In genomic region chr7:74490546-74490945, GRCh38 we compare ENCODE assay signal across 29 cellular contexts. TPM values are rescaled to one million over a fixed set of nuclear protein-coding genes. Genes with fewer than 3 reads are reported as not detected.
DNase-seq lines count a peak whose midpoint lies in the region; ATAC-seq, FAIRE-seq and TF ChIP-seq lines count a peak whose summit lies in the region.
"Had no signal": no experiment of that assay in that cellular context is flagged by ENCODE, and none has a peak within 500 bp of the region (broad histone marks: within the 10 kb centered on the region; RNA-seq: fewer than 3 reads in every experiment).

No MANE protein-coding gene starts in this region.

- CTCF ChIA-PET in activated CD4-positive, alpha-beta T cell treated with anti-CD3 and anti-CD28 coated beads, Interleukin-2, amount 10 ng/mL, durations not matched to agents 7 days and 5 days (lab: Charles Lee) = interaction anchor here (0.5 to 1.1 kb wide), 4 partner anchors 16 to 710 kb away, joined by 3 read pairs; no protein-coding TSS in a partner anchor

- WGBS in thyroid gland, 2 donors = 68 to 73% methylated on average over 10 of the region's 10 CpGs

- no peaks in the 10 kb centered on the region for H3K27me3 Mint-ChIP-seq in activated CD4-positive, alpha-beta T cell treated with anti-CD3 and anti-CD28 coated beads, Interleukin-2, amount 10 ng/mL, durations not matched to agents 7 days and 5 days
- no peaks in the 10 kb centered on the region for H3K27me3 Mint-ChIP-seq in chondrocyte (ENCODE audit: low read depth)
- H3K27me3 Mint-ChIP-seq in nephron progenitor cell (ENCODE audit: low read depth, poor library complexity) = no peaks in the 10 kb centered on the region

- intact Hi-C loops in thyroid gland (cut with DNase I) = no loop called here

- no peaks in the 10 kb centered on the region for H3K36me3 Mint-ChIP-seq in activated CD4-positive, alpha-beta T cell treated with anti-CD3 and anti-CD28 coated beads, Interleukin-2, amount 10 ng/mL, durations not matched to agents 7 days and 5 days (ENCODE audit: low read depth)
- H3K36me3 Mint-ChIP-seq in chondrocyte (ENCODE audit: low read depth) (peaks cover 12% of the 10 kb centered on the region), nephron progenitor cell (ENCODE audit: low read depth) (peaks cover 42% of the 10 kb centered on the region)
- H3K36me3 Mint-ChIP-seq: activated naive CD4-positive, alpha-beta T cell treated with anti-CD3 and anti-CD28 coated beads, Interleukin-2, amount 10 ng/mL, durations not matched to agents 7 days and 5 days; CD4-positive, CD25-positive, alpha-beta regulatory T cell; stimulated activated effector memory CD8-positive, alpha-beta T cell treated with anti-CD3 and anti-CD28 coated beads, Interleukin-12 subunit alpha, Interleukin-12 subunit beta, amount 100 ng/mL, for 72 hours had no signal

- no peaks in the 10 kb centered on the region for H3K9me3 ChIP-seq in thyroid gland
- H3K9me3 ChIP-seq: SJCRH30, uterus had no signal

- no peaks in the 10 kb centered on the region for H3K9me3 Mint-ChIP-seq in activated CD4-positive, alpha-beta T cell treated with anti-CD3 and anti-CD28 coated beads, Interleukin-2, amount 10 ng/mL, durations not matched to agents 7 days and 5 days
- H3K9me3 Mint-ChIP-seq in chondrocyte (ENCODE audit: low read depth) (peaks cover 7% of the 10 kb centered on the region), nephron progenitor cell (peaks cover 26% of the 10 kb centered on the region)
- H3K9me3 Mint-ChIP-seq: activated naive CD4-positive, alpha-beta T cell treated with anti-CD3 and anti-CD28 coated beads, Interleukin-2, amount 10 ng/mL, durations not matched to agents 7 days and 5 days had no signal

- H3K4me3 ChIP-seq in thyroid gland (replicated peaks in 1 of 3) = no peak overlapping the region
- H3K4me3 ChIP-seq: SJCRH30, uterus had no signal

- H3K4me1 ChIP-seq in thyroid gland = peaks cover 8 to 28% of the 10 kb centered on the region in 2 donors
- H3K4me1 ChIP-seq: foreskin keratinocyte, uterus had no signal

- no peak overlapping the region for H3K4me3 Mint-ChIP-seq in activated CD4-positive, alpha-beta T cell treated with anti-CD3 and anti-CD28 coated beads, Interleukin-2, amount 10 ng/mL, durations not matched to agents 7 days and 5 days
- H3K4me3 Mint-ChIP-seq in chondrocyte (ENCODE audit: unreplicated experiment) (no peak overlapping the region), nephron progenitor cell (no peak overlapping the region)
- H3K4me3 Mint-ChIP-seq: activated naive CD4-positive, alpha-beta T cell treated with anti-CD3 and anti-CD28 coated beads, Interleukin-2, amount 10 ng/mL, durations not matched to agents 7 days and 5 days; CD4-positive, CD25-positive, alpha-beta regulatory T cell; memory B cell; naive B cell; stimulated activated effector memory CD8-positive, alpha-beta T cell treated with anti-CD3 and anti-CD28 coated beads, Interleukin-12 subunit alpha, Interleukin-12 subunit beta, amount 100 ng/mL, for 72 hours had no signal

- no peak for TF ChIP-seq CTCF in chondrocyte (IDR thresholded peaks at IDR 0.05)
- no peak for TF ChIP-seq CTCF in nephron progenitor cell (IDR thresholded peaks at IDR 0.05)
- no peak for TF ChIP-seq CTCF in thyroid gland (IDR thresholded peaks at IDR 0.05)

- DNase-seq in activated CD4-positive, alpha-beta T cell treated with anti-CD3 and anti-CD28 coated beads, Interleukin-2, amount 10 ng/mL, durations not matched to agents 7 days and 5 days = no peak
- no peak for DNase-seq in activated CD4-positive, alpha-beta T cell treated with anti-CD3 and anti-CD28 coated beads for 48 hours
- no peak for DNase-seq in chondrocyte (ENCODE audit: low spot score)
- no peak for DNase-seq in nephron progenitor cell
- peak; percentile 41 to 57 for DNase-seq in thyroid gland
- no peak for DNase-seq in urothelium cell line (ENCODE audit: low spot score)
- DNase-seq: 8988T; activated CD4-positive, alpha-beta T cell treated with anti-CD3 and anti-CD28 coated beads, Interleukin-2, amount 50 U/mL, for 1 hour; activated naive CD4-positive, alpha-beta T cell treated with anti-CD3 and anti-CD28 coated beads, Interleukin-2, amount 10 ng/mL, durations not matched to agents 7 days and 5 days; CD4-positive, CD25-positive, alpha-beta regulatory T cell; cortex of kidney; foreskin keratinocyte; GOT3; left colon; MV-4-11; naive B cell; NCI-H226; SJCRH30; stimulated activated CD4-positive, alpha-beta T cell treated with anti-CD3 and anti-CD28 coated beads, Interleukin-2, amount 100 ng/mL, for 24 hours; T1000; uterus; WERI-Rb-1 had no signal

- POLR2A ChIA-PET in activated CD4-positive, alpha-beta T cell treated with anti-CD3 and anti-CD28 coated beads, Interleukin-2, amount 10 ng/mL, durations not matched to agents 7 days and 5 days (lab: Charles Lee) = no interaction called here

- H3K27ac ChIP-seq in thyroid gland = peak overlapping the region; percentile 17 to 73 (median 63)
- H3K27ac ChIP-seq: foreskin keratinocyte, SJCRH30, uterus, WERI-Rb-1 had no signal

- no peak for FAIRE-seq in urothelium cell line (lab: Jason Lieb, UNC)
- FAIRE-seq: D721Med, RCC 7860 had no signal

- H3K27ac Mint-ChIP-seq in activated CD4-positive, alpha-beta T cell treated with anti-CD3 and anti-CD28 coated beads, Interleukin-2, amount 10 ng/mL, durations not matched to agents 7 days and 5 days = peak overlapping the region; percentile 6
- H3K27ac Mint-ChIP-seq in chondrocyte (ENCODE audit: unreplicated experiment) = peak overlapping the region; percentile 36
- H3K27ac Mint-ChIP-seq in nephron progenitor cell = peak overlapping the region; percentile 94
- H3K27ac Mint-ChIP-seq: activated naive CD4-positive, alpha-beta T cell treated with anti-CD3 and anti-CD28 coated beads, Interleukin-2, amount 10 ng/mL, durations not matched to agents 7 days and 5 days; CD4-positive, CD25-positive, alpha-beta regulatory T cell; memory B cell; stimulated activated effector memory CD8-positive, alpha-beta T cell treated with anti-CD3 and anti-CD28 coated beads, Interleukin-12 subunit alpha, Interleukin-12 subunit beta, amount 100 ng/mL, for 72 hours had no signal

- no peak for TF ChIP-seq POLR2A in thyroid gland (IDR thresholded peaks at IDR 0.05)

- no peaks in the 10 kb centered on the region for H3K27me3 ChIP-seq in thyroid gland
- H3K27me3 ChIP-seq: foreskin keratinocyte, SJCRH30, uterus had no signal

- ATAC-seq in GM21360 (IDR thresholded peaks at IDR 0.05; ENCODE audit: unreplicated experiment) (no peak), GM18861 (IDR thresholded peaks at IDR 0.05; ENCODE audit: unreplicated experiment) (no peak)
- ATAC-seq: esophagus mucosa; foreskin keratinocyte; left colon; stimulated activated effector memory CD8-positive, alpha-beta T cell treated with anti-CD3 and anti-CD28 coated beads, Interleukin-12 subunit alpha, Interleukin-12 subunit beta, amount 100 ng/mL, for 72 hours had no signal

- no peaks in the 10 kb centered on the region for H3K36me3 ChIP-seq in thyroid gland
- H3K36me3 ChIP-seq: uterus had no signal

- no peaks in the 10 kb centered on the region for H3K4me1 Mint-ChIP-seq in activated CD4-positive, alpha-beta T cell treated with anti-CD3 and anti-CD28 coated beads, Interleukin-2, amount 10 ng/mL, durations not matched to agents 7 days and 5 days
- H3K4me1 Mint-ChIP-seq in chondrocyte (ENCODE audit: low read depth) (peaks cover 11% of the 10 kb centered on the region), nephron progenitor cell (peaks cover 16% of the 10 kb centered on the region)
- H3K4me1 Mint-ChIP-seq: activated naive CD4-positive, alpha-beta T cell treated with anti-CD3 and anti-CD28 coated beads, Interleukin-2, amount 10 ng/mL, durations not matched to agents 7 days and 5 days; CD4-positive, CD25-positive, alpha-beta regulatory T cell; memory B cell had no signal

RNA-seq across cellular contexts. Expression of gene GTF2IRD1, which starts 36.8 kb away (rescaled TPM):
- total RNA-seq in activated CD4-positive, alpha-beta T cell treated with anti-CD3 and anti-CD28 coated beads, Interleukin-2, amount 10 ng/mL, durations not matched to agents 7 days and 5 days = 1 to 10 TPM in 1 of 2 experiments, under 1 TPM in 1; 0.94 to 1.3 TPM
- total RNA-seq in chondrocyte (32.4 to 48.5 TPM (median 46.5 TPM) in 3 replicates), thyroid gland (10 to 100 TPM; 28.1 to 41.1 (median 31.0) TPM)

Comparison
In these comparisons a context has a peak if more than half of its experiments do, and no peak if none do; other contexts are left out.
1. DNase-seq: peak in thyroid gland (2 of 2); none in activated CD4-positive, alpha-beta T cell treated with anti-CD3 and anti-CD28 coated beads, Interleukin-2, amount 10 ng/mL, durations not matched to agents 7 days and 5 days (single experiment), activated CD4-positive, alpha-beta T cell treated with anti-CD3 and anti-CD28 coated beads for 48 hours (single experiment), chondrocyte (single experiment), nephron progenitor cell (single experiment) and urothelium cell line (single experiment).
2. H3K27ac Mint-ChIP-seq: peak in every context shown above with its lines; median percentile 94 in nephron progenitor cell; 36 in chondrocyte; 6 in activated CD4-positive, alpha-beta T cell treated with anti-CD3 and anti-CD28 coated beads, Interleukin-2, amount 10 ng/mL, durations not matched to agents 7 days and 5 days.
3. RNA of gene GTF2IRD1, which starts 36.8 kb away (total RNA-seq): 32.4 to 48.5 TPM in chondrocyte and 28.1 to 41.1 TPM in thyroid gland; 0.94 to 1.3 TPM in activated CD4-positive, alpha-beta T cell treated with anti-CD3 and anti-CD28 coated beads, Interleukin-2, amount 10 ng/mL, durations not matched to agents 7 days and 5 days; every median in the first group is over 10 times any median in the second.